ENCODE assay signal across 1 cellular context in the genomic region with DNA sequence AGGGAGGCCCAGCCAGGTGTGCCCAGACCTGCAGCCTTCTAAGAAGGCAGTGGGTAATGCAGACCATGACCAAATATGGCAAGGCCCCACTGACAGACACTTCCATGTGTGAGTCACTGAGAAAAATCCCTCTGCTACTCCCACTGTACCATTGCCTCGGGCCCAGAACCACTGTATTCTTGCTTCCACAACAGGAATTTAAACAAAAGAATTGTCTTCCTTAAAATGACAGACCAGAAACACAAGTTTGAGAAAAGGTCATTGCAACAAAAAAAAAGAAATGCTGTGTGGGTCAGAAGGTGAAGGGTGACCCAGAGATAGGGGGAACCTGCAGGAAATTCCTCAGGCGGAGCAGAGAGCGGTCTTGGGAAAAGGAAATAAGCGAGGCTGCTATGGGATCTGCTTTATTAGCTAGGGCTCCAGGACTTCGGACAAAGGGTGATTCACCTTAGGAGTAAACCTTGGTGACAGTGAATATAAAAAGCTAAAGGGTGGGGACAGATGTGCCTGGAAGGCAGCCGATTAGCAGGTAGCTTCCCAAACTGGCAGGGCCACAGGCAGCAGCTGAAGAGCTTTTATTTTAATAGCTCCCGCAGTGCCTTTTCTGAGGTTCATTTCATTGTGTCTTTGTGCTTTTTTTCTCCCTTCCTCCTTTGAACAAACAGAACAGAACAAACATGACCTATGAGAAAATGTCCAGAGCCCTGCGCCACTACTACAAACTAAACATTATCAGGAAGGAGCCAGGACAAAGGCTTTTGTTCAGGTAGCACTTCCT.
TF ChIP-seq lines count a peak whose summit lies in the region.

No MANE protein-coding gene starts in this region.

TF ChIP-seq in HepG2, 621 proteins besides CTCF, POLR2A, EP300 and RAD21 (continued from another document and continues in another):
- TF ChIP-seq, protein P1, sequence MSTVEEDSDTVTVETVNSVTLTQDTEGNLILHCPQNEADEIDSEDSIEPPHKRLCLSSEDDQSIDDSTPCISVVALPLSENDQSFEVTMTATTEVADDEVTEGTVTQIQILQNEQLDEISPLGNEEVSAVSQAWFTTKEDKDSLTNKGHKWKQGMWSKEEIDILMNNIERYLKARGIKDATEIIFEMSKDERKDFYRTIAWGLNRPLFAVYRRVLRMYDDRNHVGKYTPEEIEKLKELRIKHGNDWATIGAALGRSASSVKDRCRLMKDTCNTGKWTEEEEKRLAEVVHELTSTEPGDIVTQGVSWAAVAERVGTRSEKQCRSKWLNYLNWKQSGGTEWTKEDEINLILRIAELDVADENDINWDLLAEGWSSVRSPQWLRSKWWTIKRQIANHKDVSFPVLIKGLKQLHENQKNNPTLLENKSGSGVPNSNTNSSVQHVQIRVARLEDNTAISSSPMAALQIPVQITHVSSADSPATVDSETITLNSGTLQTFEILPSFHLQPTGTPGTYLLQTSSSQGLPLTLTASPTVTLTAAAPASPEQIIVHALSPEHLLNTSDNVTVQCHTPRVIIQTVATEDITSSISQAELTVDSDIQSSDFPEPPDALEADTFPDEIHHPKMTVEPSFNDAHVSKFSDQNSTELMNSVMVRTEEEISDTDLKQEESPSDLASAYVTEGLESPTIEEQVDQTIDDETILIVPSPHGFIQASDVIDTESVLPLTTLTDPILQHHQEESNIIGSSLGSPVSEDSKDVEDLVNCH (CRISPR knock-in tag; IDR thresholded peaks at IDR 0.05), result no peak
- TF ChIP-seq HHEX (CRISPR knock-in tag; IDR thresholded peaks at IDR 0.05), result no peak
- no peak for TF ChIP-seq ZNF607 (CRISPR knock-in tag; IDR thresholded peaks at IDR 0.05; ENCODE audit: borderline replicate concordance)
- TF ChIP-seq, protein P2, sequence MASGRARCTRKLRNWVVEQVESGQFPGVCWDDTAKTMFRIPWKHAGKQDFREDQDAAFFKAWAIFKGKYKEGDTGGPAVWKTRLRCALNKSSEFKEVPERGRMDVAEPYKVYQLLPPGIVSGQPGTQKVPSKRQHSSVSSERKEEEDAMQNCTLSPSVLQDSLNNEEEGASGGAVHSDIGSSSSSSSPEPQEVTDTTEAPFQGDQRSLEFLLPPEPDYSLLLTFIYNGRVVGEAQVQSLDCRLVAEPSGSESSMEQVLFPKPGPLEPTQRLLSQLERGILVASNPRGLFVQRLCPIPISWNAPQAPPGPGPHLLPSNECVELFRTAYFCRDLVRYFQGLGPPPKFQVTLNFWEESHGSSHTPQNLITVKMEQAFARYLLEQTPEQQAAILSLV (CRISPR knock-in tag; IDR thresholded peaks at IDR 0.05; ENCODE audit: borderline replicate concordance), result no peak
- TF ChIP-seq ZNF615 (CRISPR knock-in tag; IDR thresholded peaks at IDR 0.05; ENCODE audit: borderline replicate concordance), result no peak
- TF ChIP-seq ZNF713 (CRISPR knock-in tag; IDR thresholded peaks at IDR 0.05), result no peak
- no peak for TF ChIP-seq ZNF460 (CRISPR knock-in tag; IDR thresholded peaks at IDR 0.05; ENCODE audit: borderline replicate concordance)
- TF ChIP-seq NR2F2 (IDR thresholded peaks at IDR 0.05; ENCODE audit: borderline replicate concordance, low read depth), result peak; percentile 69
- no peak for TF ChIP-seq ZSCAN9 (CRISPR knock-in tag; IDR thresholded peaks at IDR 0.05; ENCODE audit: borderline replicate concordance)
- TF ChIP-seq RAD51 (IDR thresholded peaks at IDR 0.05; ENCODE audit: borderline replicate concordance), result no peak
- TF ChIP-seq TCF7 (IDR thresholded peaks at IDR 0.05; ENCODE audit: low read depth), result peak; percentile 46; the same call in 1 of the 2 replicates
- TF ChIP-seq EHMT2 (IDR thresholded peaks at IDR 0.05; ENCODE audit: borderline replicate concordance, low read depth, low read length), result no peak
- TF ChIP-seq ZNF225 (CRISPR knock-in tag; IDR thresholded peaks at IDR 0.05), result no peak
- TF ChIP-seq ARHGAP35 (CRISPR knock-in tag; IDR thresholded peaks at IDR 0.05; ENCODE audit: borderline replicate concordance), result no peak
- TF ChIP-seq MYNN (CRISPR knock-in tag; IDR thresholded peaks at IDR 0.05; ENCODE audit: low read depth), result no peak
- TF ChIP-seq ZNF331 (CRISPR knock-in tag; IDR thresholded peaks at IDR 0.05), result peak; percentile 45; the same call in 1 of the 2 replicates
- no peak for TF ChIP-seq ZBTB42 (CRISPR knock-in tag; IDR thresholded peaks at IDR 0.05)
- no peak for TF ChIP-seq ZNF678 (CRISPR knock-in tag; IDR thresholded peaks at IDR 0.05)
- TF ChIP-seq CENPT (CRISPR knock-in tag; IDR thresholded peaks at IDR 0.05; ENCODE audit: low read depth), result no peak
- TF ChIP-seq CCDC6 (CRISPR knock-in tag; IDR thresholded peaks at IDR 0.05), result no peak
- TF ChIP-seq ZNF556 (CRISPR knock-in tag; IDR thresholded peaks at IDR 0.05; ENCODE audit: borderline replicate concordance), result no peak; the same call in 1 of the 2 replicates
- no peak for TF ChIP-seq ZNF207 (IDR thresholded peaks at IDR 0.05; ENCODE audit: borderline replicate concordance)
- no peak for TF ChIP-seq RFX5 (IDR thresholded peaks at IDR 0.05; ENCODE audit: low read depth, low read length)
- no peak for TF ChIP-seq ZNF549 (CRISPR knock-in tag; IDR thresholded peaks at IDR 0.05)
- TF ChIP-seq, protein P3, sequence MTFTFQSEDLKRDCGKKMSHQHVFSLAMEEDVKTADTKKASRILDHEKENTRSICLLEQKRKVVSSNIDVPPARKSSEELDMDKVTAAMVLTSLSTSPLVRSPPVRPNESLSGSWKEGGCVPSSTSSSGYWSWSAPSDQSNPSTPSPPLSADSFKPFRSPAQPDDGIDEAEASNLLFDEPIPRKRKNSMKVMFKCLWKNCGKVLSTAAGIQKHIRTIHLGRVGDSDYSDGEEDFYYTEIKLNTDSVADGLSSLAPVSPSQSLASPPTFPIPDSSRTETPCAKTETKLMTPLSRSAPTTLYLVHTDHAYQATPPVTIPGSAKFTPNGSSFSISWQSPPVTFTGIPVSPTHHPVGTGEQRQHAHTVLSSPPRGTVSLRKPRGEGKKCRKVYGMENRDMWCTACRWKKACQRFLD (CRISPR knock-in tag; IDR thresholded peaks at IDR 0.05; ENCODE audit: borderline replicate concordance), result no peak
- no peak for TF ChIP-seq PCBP2 (optimal IDR thresholded peaks at IDR 0.05; ENCODE audit: low read depth, low read length, poor library complexity, severe bottlenecking)
- TF ChIP-seq ZFP62 (CRISPR knock-in tag; IDR thresholded peaks at IDR 0.05), result no peak
- no peak for TF ChIP-seq ZNF136 (CRISPR knock-in tag; IDR thresholded peaks at IDR 0.05; ENCODE audit: low read depth)
- TF ChIP-seq, protein P4, sequence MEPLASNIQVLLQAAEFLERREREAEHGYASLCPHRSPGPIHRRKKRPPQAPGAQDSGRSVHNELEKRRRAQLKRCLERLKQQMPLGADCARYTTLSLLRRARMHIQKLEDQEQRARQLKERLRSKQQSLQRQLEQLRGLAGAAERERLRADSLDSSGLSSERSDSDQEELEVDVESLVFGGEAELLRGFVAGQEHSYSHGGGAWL (CRISPR knock-in tag; IDR thresholded peaks at IDR 0.05), result no peak
- no peak for TF ChIP-seq KDM5A (IDR thresholded peaks at IDR 0.05; ENCODE audit: borderline replicate concordance, low read length)
- no peak for TF ChIP-seq GATA4 (IDR thresholded peaks at IDR 0.05; ENCODE audit: borderline replicate concordance, low read depth)
- TF ChIP-seq, protein P5, sequence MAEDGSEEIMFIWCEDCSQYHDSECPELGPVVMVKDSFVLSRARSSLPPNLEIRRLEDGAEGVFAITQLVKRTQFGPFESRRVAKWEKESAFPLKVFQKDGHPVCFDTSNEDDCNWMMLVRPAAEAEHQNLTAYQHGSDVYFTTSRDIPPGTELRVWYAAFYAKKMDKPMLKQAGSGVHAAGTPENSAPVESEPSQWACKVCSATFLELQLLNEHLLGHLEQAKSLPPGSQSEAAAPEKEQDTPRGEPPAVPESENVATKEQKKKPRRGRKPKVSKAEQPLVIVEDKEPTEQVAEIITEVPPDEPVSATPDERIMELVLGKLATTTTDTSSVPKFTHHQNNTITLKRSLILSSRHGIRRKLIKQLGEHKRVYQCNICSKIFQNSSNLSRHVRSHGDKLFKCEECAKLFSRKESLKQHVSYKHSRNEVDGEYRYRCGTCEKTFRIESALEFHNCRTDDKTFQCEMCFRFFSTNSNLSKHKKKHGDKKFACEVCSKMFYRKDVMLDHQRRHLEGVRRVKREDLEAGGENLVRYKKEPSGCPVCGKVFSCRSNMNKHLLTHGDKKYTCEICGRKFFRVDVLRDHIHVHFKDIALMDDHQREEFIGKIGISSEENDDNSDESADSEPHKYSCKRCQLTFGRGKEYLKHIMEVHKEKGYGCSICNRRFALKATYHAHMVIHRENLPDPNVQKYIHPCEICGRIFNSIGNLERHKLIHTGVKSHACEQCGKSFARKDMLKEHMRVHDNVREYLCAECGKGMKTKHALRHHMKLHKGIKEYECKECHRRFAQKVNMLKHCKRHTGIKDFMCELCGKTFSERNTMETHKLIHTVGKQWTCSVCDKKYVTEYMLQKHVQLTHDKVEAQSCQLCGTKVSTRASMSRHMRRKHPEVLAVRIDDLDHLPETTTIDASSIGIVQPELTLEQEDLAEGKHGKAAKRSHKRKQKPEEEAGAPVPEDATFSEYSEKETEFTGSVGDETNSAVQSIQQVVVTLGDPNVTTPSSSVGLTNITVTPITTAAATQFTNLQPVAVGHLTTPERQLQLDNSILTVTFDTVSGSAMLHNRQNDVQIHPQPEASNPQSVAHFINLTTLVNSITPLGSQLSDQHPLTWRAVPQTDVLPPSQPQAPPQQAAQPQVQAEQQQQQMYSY (CRISPR knock-in tag; IDR thresholded peaks at IDR 0.05), result no peak
- TF ChIP-seq TAF1 (CRISPR knock-in tag; IDR thresholded peaks at IDR 0.05), result no peak
- no peak for TF ChIP-seq NFE2 (CRISPR knock-in tag; IDR thresholded peaks at IDR 0.05)
- TF ChIP-seq PHF21A (CRISPR knock-in tag; IDR thresholded peaks at IDR 0.05), result peak; percentile 54; the same call in 1 of the 2 replicates
- peak; percentile 65 for TF ChIP-seq BCL6 (CRISPR knock-in tag; IDR thresholded peaks at IDR 0.05)
- TF ChIP-seq FOXO1 (CRISPR knock-in tag; IDR thresholded peaks at IDR 0.05), result no peak
- no peak for TF ChIP-seq ZNF775 (CRISPR knock-in tag; IDR thresholded peaks at IDR 0.05; ENCODE audit: borderline replicate concordance)
- TF ChIP-seq GATAD1 (CRISPR knock-in tag; IDR thresholded peaks at IDR 0.05), result no peak
- no peak for TF ChIP-seq CHD4 (IDR thresholded peaks at IDR 0.05; ENCODE audit: borderline replicate concordance, low read length)
- no peak for TF ChIP-seq ZNF749 (CRISPR knock-in tag; IDR thresholded peaks at IDR 0.05; ENCODE audit: borderline replicate concordance)
- TF ChIP-seq ZBTB1 (CRISPR knock-in tag; IDR thresholded peaks at IDR 0.05; ENCODE audit: borderline replicate concordance), result no peak
- no peak for TF ChIP-seq SMARCE1 (IDR thresholded peaks at IDR 0.05; ENCODE audit: borderline replicate concordance)
- TF ChIP-seq NFE2L2 (IDR thresholded peaks at IDR 0.05; ENCODE audit: low read length), result no peak
- TF ChIP-seq, protein P6, sequence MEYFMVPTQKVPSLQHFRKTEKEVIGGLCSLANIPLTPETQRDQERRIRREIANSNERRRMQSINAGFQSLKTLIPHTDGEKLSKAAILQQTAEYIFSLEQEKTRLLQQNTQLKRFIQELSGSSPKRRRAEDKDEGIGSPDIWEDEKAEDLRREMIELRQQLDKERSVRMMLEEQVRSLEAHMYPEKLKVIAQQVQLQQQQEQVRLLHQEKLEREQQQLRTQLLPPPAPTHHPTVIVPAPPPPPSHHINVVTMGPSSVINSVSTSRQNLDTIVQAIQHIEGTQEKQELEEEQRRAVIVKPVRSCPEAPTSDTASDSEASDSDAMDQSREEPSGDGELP (IDR thresholded peaks at IDR 0.05; ENCODE audit: borderline replicate concordance, low read depth), result peak; percentile 64; the same call in 1 of the 2 replicates
- no peak for TF ChIP-seq ATM (IDR thresholded peaks at IDR 0.05; ENCODE audit: borderline replicate concordance)
- TF ChIP-seq, protein P7, sequence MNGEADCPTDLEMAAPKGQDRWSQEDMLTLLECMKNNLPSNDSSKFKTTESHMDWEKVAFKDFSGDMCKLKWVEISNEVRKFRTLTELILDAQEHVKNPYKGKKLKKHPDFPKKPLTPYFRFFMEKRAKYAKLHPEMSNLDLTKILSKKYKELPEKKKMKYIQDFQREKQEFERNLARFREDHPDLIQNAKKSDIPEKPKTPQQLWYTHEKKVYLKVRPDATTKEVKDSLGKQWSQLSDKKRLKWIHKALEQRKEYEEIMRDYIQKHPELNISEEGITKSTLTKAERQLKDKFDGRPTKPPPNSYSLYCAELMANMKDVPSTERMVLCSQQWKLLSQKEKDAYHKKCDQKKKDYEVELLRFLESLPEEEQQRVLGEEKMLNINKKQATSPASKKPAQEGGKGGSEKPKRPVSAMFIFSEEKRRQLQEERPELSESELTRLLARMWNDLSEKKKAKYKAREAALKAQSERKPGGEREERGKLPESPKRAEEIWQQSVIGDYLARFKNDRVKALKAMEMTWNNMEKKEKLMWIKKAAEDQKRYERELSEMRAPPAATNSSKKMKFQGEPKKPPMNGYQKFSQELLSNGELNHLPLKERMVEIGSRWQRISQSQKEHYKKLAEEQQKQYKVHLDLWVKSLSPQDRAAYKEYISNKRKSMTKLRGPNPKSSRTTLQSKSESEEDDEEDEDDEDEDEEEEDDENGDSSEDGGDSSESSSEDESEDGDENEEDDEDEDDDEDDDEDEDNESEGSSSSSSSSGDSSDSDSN (CRISPR knock-in tag; IDR thresholded peaks at IDR 0.05), result no peak
